19 cellular contexts compared by ENCODE assay signal in the genomic region with DNA sequence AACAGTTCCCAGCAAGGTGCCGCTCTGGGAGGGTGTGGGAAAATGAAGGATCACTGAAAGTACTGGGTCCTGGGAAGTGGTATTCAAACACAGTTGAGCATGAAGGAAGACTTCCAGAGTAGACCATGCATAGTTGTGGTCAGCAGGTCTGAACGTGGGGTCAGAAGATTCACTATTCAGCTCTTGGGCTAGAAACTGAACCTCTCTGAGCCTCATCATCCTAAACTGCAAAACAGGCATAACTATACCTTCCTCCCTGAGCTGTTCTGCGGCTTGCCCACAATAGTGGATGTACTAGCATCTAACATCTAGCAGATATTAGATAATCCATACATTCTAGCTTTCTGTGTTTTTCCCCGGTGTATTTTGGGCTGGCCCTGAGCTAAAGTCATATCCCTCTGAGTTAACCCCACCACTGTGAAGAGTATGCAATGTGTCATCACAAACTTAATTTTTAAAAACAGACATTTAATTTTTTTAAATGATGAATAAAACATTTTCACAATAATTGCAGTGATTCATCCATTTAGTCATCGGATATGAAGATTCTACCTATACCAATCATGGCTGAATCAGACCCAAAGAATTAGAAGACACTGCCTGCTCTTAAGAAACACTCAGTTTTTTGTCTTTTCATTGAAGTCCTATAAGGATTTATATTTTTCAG.
DNase-seq lines count a peak whose midpoint lies in the region; ATAC-seq and TF ChIP-seq lines count a peak whose summit lies in the region.
"Had no signal": no experiment of that assay in that cellular context is flagged by ENCODE, and none has a peak within 500 bp of the region (broad histone marks: within the 10 kb centered on the region; RNA-seq: fewer than 3 reads in every experiment).

No MANE protein-coding gene starts in this region.

- H3K36me3 ChIP-seq in esophagus muscularis mucosa (no peaks in the 10 kb centered on the region), skeletal muscle satellite cell (ENCODE audit: insufficient read depth, low read length) (no peaks in the 10 kb centered on the region), uterus (no peaks in the 10 kb centered on the region)
- H3K36me3 ChIP-seq: heart right ventricle, tibial nerve had no signal

- intact Hi-C loops in left cardiac atrium (cut with DNase I): no loop called here
- intact Hi-C loops in left ventricle myocardium superior (cut with micrococcal nuclease): no loop called here
- intact Hi-C loops in esophagus muscularis mucosa (cut with DNase I): no loop called here
- intact Hi-C loops in uterus (cut with DNase I; ENCODE audit: low total_unique reads): no loop called here

- H3K4me1 ChIP-seq in esophagus muscularis mucosa (peaks cover 0 to under 1% (median 0%) of the 10 kb centered on the region in 4 donors), skeletal muscle satellite cell (ENCODE audit: control insufficient read depth, insufficient read depth, low read length) (peaks cover 35% of the 10 kb centered on the region), uterus (no peaks in the 10 kb centered on the region)

- H3K27ac ChIP-seq in esophagus muscularis mucosa (replicated peaks in 1 of 4) (no peak overlapping the region), uterus (no peak overlapping the region)
- H3K27ac ChIP-seq: tibial nerve had no signal

- no peaks in the 10 kb centered on the region for H3K27me3 ChIP-seq in esophagus muscularis mucosa
- H3K27me3 ChIP-seq in skeletal muscle satellite cell (ENCODE audit: control insufficient read depth, insufficient read depth, low read length): no peaks in the 10 kb centered on the region
- H3K27me3 ChIP-seq in uterus: no peaks in the 10 kb centered on the region
- H3K27me3 ChIP-seq: heart right ventricle, tibial nerve had no signal

- TF ChIP-seq EP300 in esophagus muscularis mucosa (IDR thresholded peaks at IDR 0.05): no peak

- H3K36me3 Mint-ChIP-seq in T-helper 17 cell (ENCODE audit: low read depth): no peaks in the 10 kb centered on the region
- H3K36me3 Mint-ChIP-seq: activated naive CD8-positive, alpha-beta T cell treated with anti-CD3 and anti-CD28 coated beads for 36 hours; stimulated activated effector memory CD8-positive, alpha-beta T cell treated with anti-CD3 and anti-CD28 coated beads, Interleukin-12 subunit alpha, Interleukin-12 subunit beta, amount 100 ng/mL, for 72 hours had no signal

- H3K9ac ChIP-seq in skeletal muscle satellite cell (ENCODE audit: low read depth, low read length): peak overlapping the region; percentile 54

- H3K4me2 ChIP-seq in skeletal muscle satellite cell (ENCODE audit: low read length): peak overlapping the region; percentile 59
- H3K4me2 ChIP-seq: smooth muscle cell had no signal

- 75% methylated on average over 5 of the region's 5 CpGs for WGBS in esophagus muscularis mucosa

- TF ChIP-seq POLR2A in esophagus muscularis mucosa (IDR thresholded peaks at IDR 0.05; ENCODE audit: low read depth) (no peak), uterus (IDR thresholded peaks at IDR 0.05) (no peak)

- H3K9me3 ChIP-seq in esophagus muscularis mucosa (no peaks in the 10 kb centered on the region), skeletal muscle satellite cell (replicated peaks; ENCODE audit: low read length) (no peaks in the 10 kb centered on the region), T-helper 17 cell (ENCODE audit: control insufficient read depth, low read length, poor library complexity, severe bottlenecking) (no peaks in the 10 kb centered on the region), uterus (no peaks in the 10 kb centered on the region)
- H3K9me3 ChIP-seq: heart right ventricle, tibial nerve had no signal

- peak in 1 of 2 donors; percentile 35 for ATAC-seq in left cardiac atrium
- ATAC-seq in left ventricle myocardium superior: no peak
- no peak for ATAC-seq in T-helper 17 cell
- ATAC-seq: stimulated activated effector memory CD8-positive, alpha-beta T cell treated with anti-CD3 and anti-CD28 coated beads, Interleukin-12 subunit alpha, Interleukin-12 subunit beta, amount 100 ng/mL, for 72 hours had no signal

- H3K4me1 Mint-ChIP-seq in T-helper 17 cell: no peaks in the 10 kb centered on the region
- H3K4me1 Mint-ChIP-seq: activated CD4-positive, alpha-beta T cell treated with anti-CD3 and anti-CD28 coated beads, Interleukin-2, amount 10 ng/mL, durations not matched to agents 7 days and 5 days; activated naive CD8-positive, alpha-beta T cell treated with anti-CD3 and anti-CD28 coated beads for 36 hours; stimulated activated effector memory CD8-positive, alpha-beta T cell treated with anti-CD3 and anti-CD28 coated beads, Interleukin-12 subunit alpha, Interleukin-12 subunit beta, amount 100 ng/mL, for 72 hours had no signal

- H3K27ac Mint-ChIP-seq in T-helper 17 cell: no peak overlapping the region
- H3K27ac Mint-ChIP-seq: activated CD4-positive, alpha-beta T cell treated with anti-CD3 and anti-CD28 coated beads, Interleukin-2, amount 10 ng/mL, durations not matched to agents 7 days and 5 days; activated naive CD8-positive, alpha-beta T cell treated with anti-CD3 and anti-CD28 coated beads for 36 hours; stimulated activated effector memory CD8-positive, alpha-beta T cell treated with anti-CD3 and anti-CD28 coated beads, Interleukin-12 subunit alpha, Interleukin-12 subunit beta, amount 100 ng/mL, for 72 hours had no signal

- H3K4me3 ChIP-seq in esophagus muscularis mucosa: no peak overlapping the region
- no peak overlapping the region for H3K4me3 ChIP-seq in skeletal muscle satellite cell (ENCODE audit: low read length)
- no peak overlapping the region for H3K4me3 ChIP-seq in uterus
- H3K4me3 ChIP-seq: heart right ventricle, smooth muscle cell, tibial nerve had no signal

- DNase-seq in left cardiac atrium (peak; percentile 24), left ventricle myocardium superior (no peak), RKO (ENCODE audit: low spot score) (peak; percentile 44), esophagus muscularis mucosa (ENCODE audit: extremely low spot score) (peak; percentile 79), T-helper 17 cell (no peak), DMS53 treated with DMSO at 0.1 percent for 48 hours (lab: John Stamatoyannopoulos, UW; ENCODE audit: unreplicated experiment) (no peak), uterus (no peak)
- DNase-seq: 8988T; activated CD4-positive, alpha-beta T cell treated with anti-CD3 and anti-CD28 coated beads, Interleukin-2, amount 10 ng/mL, durations not matched to agents 7 days and 5 days; activated naive CD8-positive, alpha-beta T cell treated with anti-CD3 and anti-CD28 coated beads for 36 hours; activated T-cell treated with anti-CD3 and anti-CD28 coated beads, Interleukin-2, amount 50 U/mL, for 1 hour; cerebellar nuclear complex; heart right ventricle; KBM-7; kidney glomerular epithelial cell had no signal

- peaks cover 5% of the 10 kb centered on the region for H3K27me3 Mint-ChIP-seq in T-helper 17 cell
- H3K27me3 Mint-ChIP-seq: activated CD4-positive, alpha-beta T cell treated with anti-CD3 and anti-CD28 coated beads, Interleukin-2, amount 10 ng/mL, durations not matched to agents 7 days and 5 days had no signal

- TF ChIP-seq CTCF in esophagus muscularis mucosa (IDR thresholded peaks at IDR 0.05) (no peak), uterus (IDR thresholded peaks at IDR 0.05) (no peak)

- no peak overlapping the region for H3K4me3 Mint-ChIP-seq in T-helper 17 cell
- H3K4me3 Mint-ChIP-seq: activated CD4-positive, alpha-beta T cell treated with anti-CD3 and anti-CD28 coated beads, Interleukin-2, amount 10 ng/mL, durations not matched to agents 7 days and 5 days; activated naive CD8-positive, alpha-beta T cell treated with anti-CD3 and anti-CD28 coated beads for 36 hours; stimulated activated effector memory CD8-positive, alpha-beta T cell treated with anti-CD3 and anti-CD28 coated beads, Interleukin-12 subunit alpha, Interleukin-12 subunit beta, amount 100 ng/mL, for 72 hours had no signal

Comparison
In these comparisons a context has a peak if more than half of its experiments do, and no peak if none do; other contexts are left out.
1. DNase-seq: peak in left cardiac atrium (single experiment), RKO (single experiment) and esophagus muscularis mucosa (single experiment); none in left ventricle myocardium superior (single experiment), T-helper 17 cell (0 of 3), DMS53 treated with DMSO at 0.1 percent for 48 hours (single experiment) and uterus (0 of 2).